1 cellular context compared by ENCODE assay signal in the genomic region with DNA sequence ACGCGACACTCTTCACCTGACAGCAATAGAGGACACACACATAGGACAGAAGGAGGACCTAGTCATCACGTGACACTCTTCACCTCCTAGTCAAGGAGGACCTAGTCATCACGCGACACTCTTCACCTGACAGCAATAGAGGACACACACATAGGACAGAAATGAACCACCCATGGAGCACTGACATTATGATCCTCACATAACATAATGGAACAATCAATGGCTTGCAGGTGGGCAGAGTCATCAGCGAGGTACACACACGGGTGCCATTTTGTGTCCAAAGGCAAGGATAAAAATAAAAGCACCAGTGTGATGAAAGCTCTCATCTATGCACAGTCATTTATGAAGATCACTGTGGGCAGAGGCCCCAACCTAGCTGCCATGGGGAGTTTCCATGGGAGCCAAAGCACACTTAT.
TF ChIP-seq lines count a peak whose summit lies in the region.

No MANE protein-coding gene starts in this region.

TF ChIP-seq in GM12878, 131 proteins besides CTCF, POLR2A, EP300 and RAD21 (continued from another document):
- TF ChIP-seq ATF2 (IDR thresholded peaks at IDR 0.05; ENCODE audit: low read length): peak; percentile 47; the same call in 1 of the 2 replicates
- TF ChIP-seq TARDBP (IDR thresholded peaks at IDR 0.05; ENCODE audit: borderline replicate concordance): no peak
- TF ChIP-seq BHLHE40 (IDR thresholded peaks at IDR 0.05; ENCODE audit: borderline replicate concordance in 1 of 2, low read depth in 2 of 2, low read length in 1 of 2): peak in 1 of 2 experiments; percentile 63; a peak in 3 of 4 replicates
- TF ChIP-seq, protein P1, sequence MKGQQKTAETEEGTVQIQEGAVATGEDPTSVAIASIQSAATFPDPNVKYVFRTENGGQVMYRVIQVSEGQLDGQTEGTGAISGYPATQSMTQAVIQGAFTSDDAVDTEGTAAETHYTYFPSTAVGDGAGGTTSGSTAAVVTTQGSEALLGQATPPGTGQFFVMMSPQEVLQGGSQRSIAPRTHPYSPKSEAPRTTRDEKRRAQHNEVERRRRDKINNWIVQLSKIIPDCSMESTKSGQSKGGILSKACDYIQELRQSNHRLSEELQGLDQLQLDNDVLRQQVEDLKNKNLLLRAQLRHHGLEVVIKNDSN (IDR thresholded peaks at IDR 0.05; ENCODE audit: borderline replicate concordance, extremely low read length, insufficient read depth, low read depth, low read length): peak; percentile 43
- no peak; the same call in 1 of the 2 replicates for TF ChIP-seq CBFB (IDR thresholded peaks at IDR 0.05; ENCODE audit: low read depth)
- TF ChIP-seq PML (IDR thresholded peaks at IDR 0.05; ENCODE audit: low read length): peak; percentile 31; the same call in 1 of the 2 replicates
- no peak for TF ChIP-seq ZBTB4 (CRISPR knock-in tag; IDR thresholded peaks at IDR 0.05)
- peak in 1 of 2 experiments; percentile 39; a peak in 1 of 4 replicates for TF ChIP-seq ETV6 (conservative IDR thresholded peaks at IDR 0.05 in 1 of 2, IDR thresholded peaks at IDR 0.05 in 1 of 2; ENCODE audit: borderline replicate concordance in 1 of 2, low read depth in 1 of 2)
- TF ChIP-seq, protein P2, sequence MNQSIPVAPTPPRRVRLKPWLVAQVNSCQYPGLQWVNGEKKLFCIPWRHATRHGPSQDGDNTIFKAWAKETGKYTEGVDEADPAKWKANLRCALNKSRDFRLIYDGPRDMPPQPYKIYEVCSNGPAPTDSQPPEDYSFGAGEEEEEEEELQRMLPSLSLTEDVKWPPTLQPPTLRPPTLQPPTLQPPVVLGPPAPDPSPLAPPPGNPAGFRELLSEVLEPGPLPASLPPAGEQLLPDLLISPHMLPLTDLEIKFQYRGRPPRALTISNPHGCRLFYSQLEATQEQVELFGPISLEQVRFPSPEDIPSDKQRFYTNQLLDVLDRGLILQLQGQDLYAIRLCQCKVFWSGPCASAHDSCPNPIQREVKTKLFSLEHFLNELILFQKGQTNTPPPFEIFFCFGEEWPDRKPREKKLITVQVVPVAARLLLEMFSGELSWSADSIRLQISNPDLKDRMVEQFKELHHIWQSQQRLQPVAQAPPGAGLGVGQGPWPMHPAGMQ (IDR thresholded peaks at IDR 0.05; ENCODE audit: borderline replicate concordance): no peak
- TF ChIP-seq MEF2A (IDR thresholded peaks at IDR 0.05; ENCODE audit: insufficient read depth, low read depth, low read length): peak; percentile 71; the same call in 1 of the 2 replicates
- TF ChIP-seq HCFC1 (IDR thresholded peaks at IDR 0.05; ENCODE audit: low read length): no peak
- TF ChIP-seq PKNOX1 (IDR thresholded peaks at IDR 0.05): peak; percentile 58
- TF ChIP-seq LARP7 (IDR thresholded peaks at IDR 0.05): no peak
- TF ChIP-seq HDGF (IDR thresholded peaks at IDR 0.05): no peak
- no peak for TF ChIP-seq PRDM15 (CRISPR knock-in tag; IDR thresholded peaks at IDR 0.05)
- TF ChIP-seq BCL11A (IDR thresholded peaks at IDR 0.05; ENCODE audit: low read depth, low read length): peak; percentile 72; the same call in 1 of the 2 replicates
- 0 out of 2 replicates have a peak, but pooled peaks have one; percentile 12 for TF ChIP-seq IKZF1 (conservative IDR thresholded peaks at IDR 0.05)
- TF ChIP-seq CEBPZ (IDR thresholded peaks at IDR 0.05; ENCODE audit: low read depth, low read length): no peak
- TF ChIP-seq HDAC2 (IDR thresholded peaks at IDR 0.05): no peak
- TF ChIP-seq RUNX3 (IDR thresholded peaks at IDR 0.05; ENCODE audit: low read length): peak; percentile 94
- peak; percentile 65; the same call in 1 of the 2 replicates for TF ChIP-seq IRF4 (IDR thresholded peaks at IDR 0.05; ENCODE audit: low read depth, low read length)
- TF ChIP-seq RAD51 (IDR thresholded peaks at IDR 0.05): peak; percentile 76
- peak; percentile 45; the same call in 1 of the 2 replicates for TF ChIP-seq ZBED1 (IDR thresholded peaks at IDR 0.05; ENCODE audit: borderline replicate concordance)
- no peak for TF ChIP-seq SIX5 (IDR thresholded peaks at IDR 0.05; ENCODE audit: low read depth, low read length, severe bottlenecking)
- TF ChIP-seq, protein P3, sequence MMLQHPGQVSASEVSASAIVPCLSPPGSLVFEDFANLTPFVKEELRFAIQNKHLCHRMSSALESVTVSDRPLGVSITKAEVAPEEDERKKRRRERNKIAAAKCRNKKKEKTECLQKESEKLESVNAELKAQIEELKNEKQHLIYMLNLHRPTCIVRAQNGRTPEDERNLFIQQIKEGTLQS (IDR thresholded peaks at IDR 0.05; ENCODE audit: borderline replicate concordance, extremely low read depth, low read depth, low read length): 0 out of 2 replicates have a peak, but pooled peaks have one; percentile 28
- 0 out of 2 replicates have a peak, but pooled peaks have one; percentile 45 for TF ChIP-seq MTA3 (IDR thresholded peaks at IDR 0.05; ENCODE audit: borderline replicate concordance, low read length)
- TF ChIP-seq JUNB (IDR thresholded peaks at IDR 0.05): peak; percentile 86
- peak; percentile 68; the same call in 1 of the 2 replicates for TF ChIP-seq FOXM1 (IDR thresholded peaks at IDR 0.05; ENCODE audit: low read depth, low read length)
- peak; percentile 25 for TF ChIP-seq SP1 (IDR thresholded peaks at IDR 0.05; ENCODE audit: low read depth, low read length)
- TF ChIP-seq SIN3A (IDR thresholded peaks at IDR 0.05; ENCODE audit: low read depth, low read length): no peak
- peak; percentile 58; the same call in 1 of the 2 replicates for TF ChIP-seq DPF2 (IDR thresholded peaks at IDR 0.05)
- TF ChIP-seq NFIC (IDR thresholded peaks at IDR 0.05; ENCODE audit: low read depth, low read length): peak; percentile 77
- no peak for TF ChIP-seq PAX8 (IDR thresholded peaks at IDR 0.05)
